8 cellular contexts compared by ENCODE assay signal in genomic region chr11:46295312-46295995, GRCh38. TPM values are rescaled to one million over a fixed set of nuclear protein-coding genes. Genes with fewer than 3 reads are reported as not detected.
DNase-seq lines count a peak whose midpoint lies in the region; ATAC-seq and TF ChIP-seq lines count a peak whose summit lies in the region.

No MANE protein-coding gene starts in this region.

- peaks cover 6 to 12% (median 8%) of the 10 kb centered on the region in 3 donors for H3K4me1 Mint-ChIP-seq in CD8-positive, alpha-beta memory T cell
- H3K4me1 Mint-ChIP-seq in activated CD8-positive, alpha-beta T cell treated with anti-CD3 and anti-CD28 coated beads for 36 hours (ENCODE audit: low read depth): peaks cover 12% of the 10 kb centered on the region

- peaks cover 3% of the 10 kb centered on the region for H3K27me3 ChIP-seq in CD8-positive, alpha-beta memory T cell (ENCODE audit: insufficient read depth, low read length, poor library complexity, severe bottlenecking)
- H3K27me3 ChIP-seq in lower lobe of right lung (ENCODE audit: low read depth): peaks cover 7% of the 10 kb centered on the region

- H3K9me3 ChIP-seq in CD8-positive, alpha-beta memory T cell (ENCODE audit: low read length): no peaks in the 10 kb centered on the region
- no peaks in the 10 kb centered on the region for H3K9me3 ChIP-seq in lower lobe of right lung

- peak overlapping the region; percentile 25 for H3K27ac ChIP-seq in CD8-positive, alpha-beta memory T cell (ENCODE audit: low read depth, low read length)
- H3K27ac ChIP-seq in lower lobe of right lung: no peak overlapping the region

- peak overlapping the region; percentile 55 for H3K4me3 ChIP-seq in CD8-positive, alpha-beta memory T cell (ENCODE audit: low read length)
- H3K4me3 ChIP-seq in lower lobe of right lung: peak overlapping the region; percentile 63

- intact Hi-C loops in activated CD8-positive, alpha-beta T cell treated with anti-CD3 and anti-CD28 coated beads for 36 hours (cut with micrococcal nuclease): no loop called here
- intact Hi-C loops in lower lobe of right lung (cut with DNase I): no loop called here

- peak overlapping the region; percentile 68 to 92 (median 81) for H3K4me3 Mint-ChIP-seq in CD8-positive, alpha-beta memory T cell
- H3K4me3 Mint-ChIP-seq in activated CD8-positive, alpha-beta T cell treated with anti-CD3 and anti-CD28 coated beads for 36 hours: peak overlapping the region; percentile 72

- H3K4me1 ChIP-seq in CD8-positive, alpha-beta memory T cell (ENCODE audit: insufficient read depth, low read length): peaks cover 9% of the 10 kb centered on the region
- peaks cover 42% of the 10 kb centered on the region for H3K4me1 ChIP-seq in lower lobe of right lung

- peaks cover 16 to 29% of the 10 kb centered on the region in 2 donors for H3K27me3 Mint-ChIP-seq in CD8-positive, alpha-beta memory T cell
- peaks cover 8% of the 10 kb centered on the region for H3K27me3 Mint-ChIP-seq in activated CD8-positive, alpha-beta T cell treated with anti-CD3 and anti-CD28 coated beads for 36 hours

- peak overlapping the region in 1 of 8 donors; percentile 38 for H3K27ac Mint-ChIP-seq in CD8-positive, alpha-beta memory T cell
- no peak overlapping the region for H3K27ac Mint-ChIP-seq in activated CD8-positive, alpha-beta T cell treated with anti-CD3 and anti-CD28 coated beads for 36 hours

- POLR2A ChIA-PET in CD8-positive, alpha-beta memory T cell (lab: Charles Lee): interaction anchor here (0.5 to 0.6 kb wide), 2 partner anchors 54 to 1267 kb away, joined by 4 to 5 read pairs; no protein-coding TSS in a partner anchor
- POLR2A ChIA-PET in activated CD8-positive, alpha-beta T cell treated with anti-CD3 and anti-CD28 coated beads for 36 hours (lab: Charles Lee): interaction anchor here (0.8 to 1.7 kb wide), 5 partner anchors 19 to 55 kb away, joined by 3 to 5 read pairs (median 3); no protein-coding TSS in a partner anchor

- CTCF ChIA-PET in CD8-positive, alpha-beta memory T cell (lab: Charles Lee): interaction anchor here (1.2 to 3.4 kb wide), 5 partner anchors 9 to 52 kb away, joined by 3 to 20 read pairs (median 6); no protein-coding TSS in a partner anchor
- CTCF ChIA-PET in activated CD8-positive, alpha-beta T cell treated with anti-CD3 and anti-CD28 coated beads for 36 hours (lab: Charles Lee): interaction anchor here (0.6 to 9.4 kb wide), 14 partner anchors 9 to 331 kb away, joined by 3 to 73 read pairs (median 4); partner anchors contain the start of gene CREB3L1

- H3K36me3 ChIP-seq in CD8-positive, alpha-beta memory T cell (ENCODE audit: insufficient read depth, low read length): no peaks in the 10 kb centered on the region
- peaks cover 5% of the 10 kb centered on the region for H3K36me3 ChIP-seq in lower lobe of right lung

- no peaks in the 10 kb centered on the region for H3K36me3 Mint-ChIP-seq in CD8-positive, alpha-beta memory T cell
- H3K36me3 Mint-ChIP-seq in activated CD8-positive, alpha-beta T cell treated with anti-CD3 and anti-CD28 coated beads for 36 hours (ENCODE audit: low read depth): no peaks in the 10 kb centered on the region

- DNase-seq in CD8-positive, alpha-beta memory T cell: peak; percentile 53 to 80 (median 66)
- DNase-seq in GOT3 (lab: John Stamatoyannopoulos, UW) (peak; percentile 49), NCI-H2227 (lab: John Stamatoyannopoulos, UW; ENCODE audit: unreplicated experiment) (peak; percentile 90), ecto neural progenitor cell (ENCODE audit: low spot score) (peak; percentile 93), lower lobe of right lung (peak; percentile 77)
- peak; percentile 73 for DNase-seq in activated CD8-positive, alpha-beta T cell treated with anti-CD3 and anti-CD28 coated beads for 36 hours
- peak; percentile 47 to 72 (median 59) for DNase-seq in stimulated activated CD4-positive, alpha-beta T cell treated with anti-CD3 and anti-CD28 coated beads, TNF-alpha, amount 100 ng/mL, for 24 hours (ENCODE audit: low read depth in 3 of 3)

- peak; percentile 98 for ATAC-seq in activated CD8-positive, alpha-beta T cell treated with anti-CD3 and anti-CD28 coated beads for 36 hours
- ATAC-seq in lower lobe of right lung: peak; percentile 90 to 92
- no peak for ATAC-seq in HG03354 (IDR thresholded peaks at IDR 0.05; ENCODE audit: poor library complexity, severe bottlenecking, unreplicated experiment)

- peak; percentile 19 for TF ChIP-seq CTCF in activated CD8-positive, alpha-beta T cell treated with anti-CD3 and anti-CD28 coated beads for 36 hours (IDR thresholded peaks at IDR 0.05)
- no peak for TF ChIP-seq CTCF in lower lobe of right lung (IDR thresholded peaks at IDR 0.05)

- H3K9me3 Mint-ChIP-seq in CD8-positive, alpha-beta memory T cell: no peaks in the 10 kb centered on the region
- no peaks in the 10 kb centered on the region for H3K9me3 Mint-ChIP-seq in activated CD8-positive, alpha-beta T cell treated with anti-CD3 and anti-CD28 coated beads for 36 hours

RNA-seq across cellular contexts. Expression of gene CREB3L1, which starts 18.0 kb away (rescaled TPM):
- not detected for total RNA-seq in CD8-positive, alpha-beta memory T cell
- not detected for polyA plus RNA-seq in CD8-positive, alpha-beta memory T cell
- total RNA-seq in activated CD8-positive, alpha-beta T cell treated with anti-CD3 and anti-CD28 coated beads for 36 hours: not detected
- 40.5 TPM for total RNA-seq in lower lobe of right lung

RNA-seq across cellular contexts. Expression of gene DGKZ, which starts 51.8 kb away (rescaled TPM):
- 10 to 100 TPM; 85.8 to 87.2 TPM for total RNA-seq in CD8-positive, alpha-beta memory T cell
- 87.4 TPM for polyA plus RNA-seq in CD8-positive, alpha-beta memory T cell
- 10 to 100 TPM; 94.4 to 94.9 TPM for total RNA-seq in activated CD8-positive, alpha-beta T cell treated with anti-CD3 and anti-CD28 coated beads for 36 hours
- total RNA-seq in lower lobe of right lung: 55.3 TPM

Comparison
In these comparisons a context has a peak if more than half of its experiments do, and no peak if none do; other contexts are left out.
1. RNA of gene CREB3L1, which starts 18.0 kb away (total RNA-seq): 40.5 TPM in lower lobe of right lung (single experiment); not detected in activated CD8-positive, alpha-beta T cell treated with anti-CD3 and anti-CD28 coated beads for 36 hours and not detected in CD8-positive, alpha-beta memory T cell; every median in the first group is over 10 times any median in the second.
2. Peak in every context shown above with its lines, with median percentiles within 50 percentile points of each other: DNase-seq.